8 cellular contexts compared by ENCODE assay signal in genomic region chr3:185822221-185822956, GRCh38. TPM values are rescaled to one million over a fixed set of nuclear protein-coding genes. Genes with fewer than 3 reads are reported as not detected.
DNase-seq lines count a peak whose midpoint lies in the region; ATAC-seq and TF ChIP-seq lines count a peak whose summit lies in the region.

No MANE protein-coding gene starts in this region.

- TF ChIP-seq POLR2A in body of pancreas (IDR thresholded peaks at IDR 0.05): no peak

- CTCF ChIA-PET in GM10248 (lab: Yijun Ruan, JAX): interaction anchor here (1.5 to 2.7 kb wide), 3 partner anchors 14 to 162 kb away, joined by 5 to 8 read pairs (median 6); no protein-coding TSS in a partner anchor

- DNase-seq in H7 (peak; percentile 32), SJCRH30 (peak in 1 of 2 experiments; percentile 8), fibroblast of pulmonary artery (ENCODE audit: low read depth) (peak; percentile 76), psoas muscle (no peak), SKM-1 treated with dmso at 0.1 percent for 144 hours (lab: John Stamatoyannopoulos, UW; ENCODE audit: unreplicated experiment) (no peak), superior temporal gyrus (ENCODE audit: extremely low spot score) (no peak), body of pancreas (no peak), GM10248 (ENCODE audit: extremely low spot score) (no peak)

- WGBS in psoas muscle, 3 donors: 54 to 60% (median 56%) methylated on average over 9 of the region's 9 CpGs
- WGBS in body of pancreas, 2 donors: 14 to 19% methylated on average over 9 of the region's 9 CpGs

- no peaks in the 10 kb centered on the region; the same call in 1 of the 2 replicates for H3K36me3 ChIP-seq in H7 (replicated peaks; ENCODE audit: control insufficient read depth, insufficient read depth, low read length)
- H3K36me3 ChIP-seq in SJCRH30: no peaks in the 10 kb centered on the region; the same call in 1 of the 2 replicates
- H3K36me3 ChIP-seq in psoas muscle (ENCODE audit: insufficient read depth in 1 of 2, low read depth in 1 of 2): no peaks in the 10 kb centered on the region
- no peaks in the 10 kb centered on the region for H3K36me3 ChIP-seq in body of pancreas (replicated peaks in 1 of 2; ENCODE audit: insufficient read depth in 1 of 2, low read depth in 2 of 2)

- H3K27me3 ChIP-seq in H7 (ENCODE audit: control insufficient read depth, insufficient read depth, low read length): no peaks in the 10 kb centered on the region
- no peaks in the 10 kb centered on the region for H3K27me3 ChIP-seq in SJCRH30
- H3K27me3 ChIP-seq in psoas muscle (ENCODE audit: insufficient read depth in 3 of 3, low read length in 2 of 3): peaks cover 3 to 85% (median 21%) of the 10 kb centered on the region in 3 donors
- H3K27me3 ChIP-seq in body of pancreas: peaks cover 0 to 5% of the 10 kb centered on the region in 2 donors

- peaks cover 24% of the 10 kb centered on the region for H3K4me1 ChIP-seq in SJCRH30
- peaks cover 13% of the 10 kb centered on the region for H3K4me1 ChIP-seq in psoas muscle
- H3K4me1 ChIP-seq in body of pancreas: peaks cover 25% of the 10 kb centered on the region

- no peak for ATAC-seq in psoas muscle
- no peak for ATAC-seq in body of pancreas

- intact Hi-C loops in psoas muscle (cut with DNase I): no loop called here
- intact Hi-C loops in body of pancreas (cut with DNase I): no loop called here

- TF ChIP-seq CTCF in fibroblast of pulmonary artery (IDR thresholded peaks at IDR 0.05; ENCODE audit: low read length, missing control alignments) (no peak), psoas muscle (IDR thresholded peaks at IDR 0.05) (no peak), body of pancreas (IDR thresholded peaks at IDR 0.05) (no peak), GM10248 (IDR thresholded peaks at IDR 0.05; ENCODE audit: control extremely low read depth, extremely low read depth, low read depth, missing control alignments) (no peak)

- H3K9me3 ChIP-seq in SJCRH30 (replicated peaks) (no peaks in the 10 kb centered on the region), psoas muscle (no peaks in the 10 kb centered on the region), body of pancreas (no peaks in the 10 kb centered on the region)

- POLR2A ChIA-PET in GM10248 (lab: Yijun Ruan, JAX): no interaction called here

- H3K4me3 ChIP-seq in H7 (ENCODE audit: insufficient read depth, low read depth, low read length) (peak overlapping the region; percentile 94), SJCRH30 (peak overlapping the region; percentile 94), fibroblast of pulmonary artery (replicated peaks; ENCODE audit: low read depth, low read length) (peak overlapping the region; percentile 87), psoas muscle (peak overlapping the region; percentile 73), body of pancreas (no peak overlapping the region)

- H3K27ac ChIP-seq in SJCRH30: peak overlapping the region; percentile 92
- H3K27ac ChIP-seq in psoas muscle: peak overlapping the region; percentile 14
- H3K27ac ChIP-seq in body of pancreas: peak overlapping the region in 2 of 4 donors; percentile 69 to 82

RNA-seq across cellular contexts. Expression of gene IGF2BP2, which starts 2.5 kb away (rescaled TPM):
- 83.7 and 122 TPM in 2 replicates for total RNA-seq in H7 (2014; rRNA removed; shearing (Covaris generic))
- total RNA-seq in SJCRH30 (2014; rRNA removed; shearing (Covaris generic)): 45.8 and 50.6 TPM in 2 replicates
- total RNA-seq in psoas muscle (1 to 10 TPM; 2.1 to 5.6 (median 3.8) TPM), body of pancreas (10 to 100 TPM; 19.4 to 25.2 TPM)
- 1 to 10 TPM; 1.1 to 2.3 (median 1.9) TPM for polyA plus RNA-seq in psoas muscle

Comparison
In these comparisons a context has a peak if more than half of its experiments do, and no peak if none do; other contexts are left out.
1. DNase-seq: peak in H7 (single experiment) and fibroblast of pulmonary artery (single experiment); none in psoas muscle (0 of 2), SKM-1 treated with dmso at 0.1 percent for 144 hours (single experiment), superior temporal gyrus (single experiment), body of pancreas (0 of 4) and GM10248 (single experiment).
2. H3K4me3 ChIP-seq: peak in H7 (single experiment), SJCRH30 (single experiment), fibroblast of pulmonary artery (single experiment) and psoas muscle (single experiment); none in body of pancreas (0 of 2).